Comparison of ENCODE assay signal across 8 cellular contexts in the genomic region with DNA sequence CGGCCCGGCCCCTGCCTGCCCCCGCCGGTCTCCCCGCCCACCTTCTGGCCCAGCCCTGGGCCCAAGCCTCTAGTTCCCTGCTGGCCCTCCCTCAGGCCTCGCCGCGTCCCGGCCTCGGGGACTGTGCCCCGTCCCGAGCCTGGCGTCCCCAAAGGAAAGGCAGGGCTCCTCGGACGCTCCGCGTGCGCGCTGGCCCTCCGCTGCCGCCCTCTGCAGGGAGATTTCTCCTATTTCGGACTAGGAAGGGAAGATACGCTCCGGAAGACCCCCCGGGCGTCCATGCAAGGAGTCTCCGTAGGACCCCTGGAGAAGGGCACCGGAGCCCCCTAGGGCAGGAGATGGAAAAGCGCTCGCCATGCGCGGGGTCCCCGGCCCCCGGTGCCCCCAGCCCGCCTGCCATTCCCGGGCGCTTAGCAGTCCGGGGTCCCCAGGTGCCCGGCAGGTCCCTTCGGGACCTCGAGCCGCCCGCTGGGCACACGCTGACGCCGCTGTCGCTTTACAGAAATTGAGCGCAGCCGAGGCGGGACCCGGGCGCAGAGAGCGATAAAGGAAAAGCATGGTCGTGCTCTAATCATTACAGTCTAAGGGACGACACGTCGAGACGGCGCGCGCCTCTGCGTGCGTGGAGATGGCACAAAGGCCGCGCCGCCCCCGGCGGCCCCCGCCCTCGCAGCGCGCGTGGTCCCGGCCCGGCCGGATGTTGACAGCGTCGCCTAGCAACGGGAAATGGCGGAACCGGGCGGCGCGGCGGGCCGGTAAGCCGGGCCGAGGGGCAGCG. TPM values are rescaled to one million over a fixed set of nuclear protein-coding genes. Genes with fewer than 3 reads are reported as not detected.
DNase-seq lines count a peak whose midpoint lies in the region; ATAC-seq and TF ChIP-seq lines count a peak whose summit lies in the region.

A gene with protein sequence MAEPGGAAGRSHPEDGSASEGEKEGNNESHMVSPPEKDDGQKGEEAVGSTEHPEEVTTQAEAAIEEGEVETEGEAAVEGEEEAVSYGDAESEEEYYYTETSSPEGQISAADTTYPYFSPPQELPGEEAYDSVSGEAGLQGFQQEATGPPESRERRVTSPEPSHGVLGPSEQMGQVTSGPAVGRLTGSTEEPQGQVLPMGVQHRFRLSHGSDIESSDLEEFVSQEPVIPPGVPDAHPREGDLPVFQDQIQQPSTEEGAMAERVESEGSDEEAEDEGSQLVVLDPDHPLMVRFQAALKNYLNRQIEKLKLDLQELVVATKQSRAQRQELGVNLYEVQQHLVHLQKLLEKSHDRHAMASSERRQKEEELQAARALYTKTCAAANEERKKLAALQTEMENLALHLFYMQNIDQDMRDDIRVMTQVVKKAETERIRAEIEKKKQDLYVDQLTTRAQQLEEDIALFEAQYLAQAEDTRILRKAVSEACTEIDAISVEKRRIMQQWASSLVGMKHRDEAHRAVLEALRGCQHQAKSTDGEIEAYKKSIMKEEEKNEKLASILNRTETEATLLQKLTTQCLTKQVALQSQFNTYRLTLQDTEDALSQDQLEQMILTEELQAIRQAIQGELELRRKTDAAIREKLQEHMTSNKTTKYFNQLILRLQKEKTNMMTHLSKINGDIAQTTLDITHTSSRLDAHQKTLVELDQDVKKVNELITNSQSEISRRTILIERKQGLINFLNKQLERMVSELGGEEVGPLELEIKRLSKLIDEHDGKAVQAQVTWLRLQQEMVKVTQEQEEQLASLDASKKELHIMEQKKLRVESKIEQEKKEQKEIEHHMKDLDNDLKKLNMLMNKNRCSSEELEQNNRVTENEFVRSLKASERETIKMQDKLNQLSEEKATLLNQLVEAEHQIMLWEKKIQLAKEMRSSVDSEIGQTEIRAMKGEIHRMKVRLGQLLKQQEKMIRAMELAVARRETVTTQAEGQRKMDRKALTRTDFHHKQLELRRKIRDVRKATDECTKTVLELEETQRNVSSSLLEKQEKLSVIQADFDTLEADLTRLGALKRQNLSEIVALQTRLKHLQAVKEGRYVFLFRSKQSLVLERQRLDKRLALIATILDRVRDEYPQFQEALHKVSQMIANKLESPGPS (plus strand): TSS at position 706 of the 778 bp plus-strand sequence. CDS start 21 bp downstream, at position 727.

- intact Hi-C loops in dorsolateral prefrontal cortex (cut with DNase I) (no loop called here), right lobe of liver (cut with DNase I) (no loop called here)

- no CpG with 5 or more reads among the region's 89 CpGs for WGBS in right lobe of liver (ENCODE audit: insufficient coverage, low coverage, low lambda C conversion rate, missing lambda C conversion rate)

- H3K4me3 ChIP-seq in dorsolateral prefrontal cortex (peak within 1 kb of the TSS; percentile 59 to 99 (median 86)), right lobe of liver (peak within 1 kb of the TSS; percentile 77 to 84 (median 81))

- TF ChIP-seq POLR2A in right lobe of liver (IDR thresholded peaks at IDR 0.05), result peak; percentile 50

- H3K36me3 ChIP-seq in right lobe of liver, result no peaks in the 10 kb centered on the region

- ATAC-seq in HG03066 (IDR thresholded peaks at IDR 0.05; ENCODE audit: low read depth, unreplicated experiment) (peak; percentile 62), right lobe of liver (peak; percentile 90 to 95 (median 94)), HG02938 (IDR thresholded peaks at IDR 0.05; ENCODE audit: unreplicated experiment) (no peak)

- H3K9me3 ChIP-seq in right lobe of liver, result no peaks in the 10 kb centered on the region

- H3K4me1 ChIP-seq in right lobe of liver, result peaks cover 0 to 10% (median 4%) of the 10 kb centered on the region in 4 donors

- no peaks in the 10 kb centered on the region for H3K27me3 ChIP-seq in dorsolateral prefrontal cortex
- H3K27me3 ChIP-seq in right lobe of liver, result no peaks in the 10 kb centered on the region

- TF ChIP-seq CTCF in dorsolateral prefrontal cortex (IDR thresholded peaks at IDR 0.05 in 54 of 56, conservative IDR thresholded peaks at IDR 0.05 in 2 of 56; ENCODE audit: low read depth in 1 of 56, partially characterized antibody in 56 of 56) (peak in 6 of 56 donors; percentile 3 to 22 (median 8)), right lobe of liver (IDR thresholded peaks at IDR 0.05) (no peak)

- DNase-seq in Daoy (ENCODE audit: low read depth) (peak; percentile 80), NCI-H510A treated with DMSO at 0.1 percent for 48 hours (lab: John Stamatoyannopoulos, UW) (peak; percentile 63), dorsolateral prefrontal cortex (peak; percentile 63 to 84 (median 73)), right lobe of liver (peak; percentile 91 to 93 (median 93))
- DNase-seq in activated CD4-positive, alpha-beta T cell treated with anti-CD3 and anti-CD28 coated beads, Interleukin-2, amount 50 U/mL, for 4 hours, result peak; percentile 66 to 69
- DNase-seq in stimulated activated CD4-positive, alpha-beta T cell treated with anti-CD3 and anti-CD28 coated beads, Interleukin-4, amount 100 ng/mL, for 1 hour, result peak; percentile 70

- peak within 1 kb of the TSS in 53 of 59 donors; percentile 19 to 90 (median 74) for H3K27ac ChIP-seq in dorsolateral prefrontal cortex
- peak within 1 kb of the TSS; percentile 76 to 88 (median 88) for H3K27ac ChIP-seq in right lobe of liver

RNA-seq across cellular contexts. Expression of the gene that starts here (rescaled TPM):
- 1.3 and 1.7 TPM in 2 replicates for total RNA-seq in Daoy (2014; rRNA removed; shearing (Covaris generic))
- 10 to 100 TPM in 106 of 120 experiments, 1 to 10 TPM in 14; 6.5 to 39.9 (median 15.8) TPM for total RNA-seq in dorsolateral prefrontal cortex
- 1 to 10 TPM; 1.7 to 3.1 (median 2.1) TPM for total RNA-seq in right lobe of liver
